Comparison of ENCODE assay signal across 8 cellular contexts in the genomic region with DNA sequence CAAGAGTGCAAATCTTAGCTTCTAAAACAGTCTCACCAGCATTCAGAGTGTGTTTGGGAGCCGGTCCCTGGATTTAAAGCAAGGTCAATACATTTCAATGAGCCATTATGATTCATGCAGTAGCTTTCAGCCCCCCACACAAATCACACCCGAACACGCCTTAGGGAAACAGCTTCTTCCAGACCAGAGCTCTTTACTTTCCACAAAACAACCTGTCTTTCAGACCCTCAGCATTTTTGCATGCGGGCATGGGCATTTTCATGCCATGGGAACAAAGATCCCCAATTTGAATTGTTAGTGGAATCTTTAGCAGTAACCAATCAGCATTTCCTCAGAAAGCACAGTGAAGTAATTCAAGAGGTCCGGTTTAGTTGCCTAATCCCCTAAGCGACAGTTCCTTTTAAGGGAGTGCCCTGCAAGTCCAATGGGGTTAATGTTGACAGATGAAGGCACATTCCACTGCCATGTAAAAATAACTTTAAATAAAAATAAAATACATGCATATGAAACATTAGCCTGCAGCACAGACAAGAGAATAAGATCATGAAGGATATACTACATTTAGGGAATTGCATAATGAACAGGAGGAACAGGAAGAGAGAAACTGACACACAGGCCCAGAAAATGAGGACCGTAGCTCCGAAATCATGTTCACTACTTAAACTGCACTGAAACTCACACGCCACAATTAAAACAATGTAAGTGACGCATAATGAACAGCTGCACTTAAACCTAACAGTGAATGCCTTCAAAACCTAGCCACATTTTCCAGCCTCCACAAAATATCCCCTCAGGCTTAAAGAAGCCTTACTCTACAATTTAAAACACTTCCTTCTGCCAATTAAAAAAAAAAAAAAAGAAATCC. TPM values are rescaled to one million over a fixed set of nuclear protein-coding genes. Genes with fewer than 3 reads are reported as not detected.
DNase-seq lines count a peak whose midpoint lies in the region; ATAC-seq, FAIRE-seq and TF ChIP-seq lines count a peak whose summit lies in the region.

No MANE protein-coding gene starts in this region.

- peak overlapping the region in 5 of 10 donors; percentile 4 to 14 (median 6) for H3K4me3 ChIP-seq in heart right ventricle
- H3K4me3 ChIP-seq in left lung: no peak overlapping the region
- no peak overlapping the region for H3K4me3 ChIP-seq in urinary bladder (ENCODE audit: low read depth, low read length)

- ATAC-seq in heart right ventricle (no peak), Right ventricle myocardium inferior (no peak), left lung (no peak)

- H3K27me3 ChIP-seq in heart right ventricle: no peaks in the 10 kb centered on the region
- H3K27me3 ChIP-seq in left lung: no peaks in the 10 kb centered on the region

- H3K36me3 ChIP-seq in heart right ventricle (no peaks in the 10 kb centered on the region), left lung (no peaks in the 10 kb centered on the region), urinary bladder (ENCODE audit: insufficient read depth) (no peaks in the 10 kb centered on the region)

- H3K4me1 ChIP-seq in heart right ventricle (peaks cover 23 to 86% (median 82%) of the 10 kb centered on the region in 9 donors), left lung (peaks cover 59 to 82% of the 10 kb centered on the region in 2 donors), urinary bladder (ENCODE audit: insufficient read depth) (peaks cover 9% of the 10 kb centered on the region)

- H3K27ac ChIP-seq in heart right ventricle (peak overlapping the region in 9 of 10 donors; percentile 44 to 90 (median 85)), left lung (peak overlapping the region; percentile 86 to 95), urinary bladder (ENCODE audit: low read depth) (peak overlapping the region; percentile 12)

- H3K9me3 ChIP-seq in heart right ventricle: peaks cover 0 to 8% (median 0%) of the 10 kb centered on the region in 11 donors
- H3K9me3 ChIP-seq in left lung: no peaks in the 10 kb centered on the region

- no peak for TF ChIP-seq CTCF in heart right ventricle (IDR thresholded peaks at IDR 0.05)
- TF ChIP-seq CTCF in left lung (IDR thresholded peaks at IDR 0.05): no peak

- DNase-seq in heart right ventricle (no peak), Right ventricle myocardium inferior (ENCODE audit: missing footprints) (no peak), astrocyte of the hippocampus (ENCODE audit: low read depth, low spot score) (peak; percentile 79), left lung (no peak), NCI-H1436 treated with DMSO at 0.1 percent for 48 hours (lab: John Stamatoyannopoulos, UW) (no peak), HTR-8/SVneo (ENCODE audit: insufficient read length, low spot score) (no peak)
- DNase-seq in activated naive CD4-positive, alpha-beta T cell treated with Interleukin-2 at 50 U/mL for 16 hours: no peak

- WGBS in heart right ventricle, 2 donors: 20 to 25% methylated on average over 10 of the region's 10 CpGs
- 32% methylated on average over 10 of the region's 10 CpGs for WGBS in urinary bladder

- intact Hi-C loops in heart right ventricle (cut with DNase I): no loop called here
- intact Hi-C loops in Right ventricle myocardium inferior (cut with DNase I): no loop called here
- intact Hi-C loops in left lung (cut with DNase I): no loop called here

- FAIRE-seq in HTR-8/SVneo (lab: Jason Lieb, UNC): no peak

RNA-seq across cellular contexts. Expression of gene VPS37B, which starts 4.0 kb away (rescaled TPM):
- total RNA-seq in heart right ventricle: 10 to 100 TPM; 17.6 to 33.2 (median 19.8) TPM
- polyA plus RNA-seq in heart right ventricle: 10 to 100 TPM; 16.4 to 26.7 TPM
- total RNA-seq in Right ventricle myocardium inferior: 25.4 TPM
- total RNA-seq in left lung: 10 to 100 TPM; 33.9 to 35.8 TPM
- total RNA-seq in urinary bladder: 18.9 TPM
- polyA plus RNA-seq in urinary bladder: 25.2 TPM

RNA-seq across cellular contexts. Expression of gene HIP1R, which starts 56.6 kb away (rescaled TPM):
- 10 to 100 TPM; 13.7 to 26.4 (median 17.5) TPM for total RNA-seq in heart right ventricle
- polyA plus RNA-seq in heart right ventricle: 10 to 100 TPM; 25.9 to 37.7 TPM
- 17.6 TPM for total RNA-seq in Right ventricle myocardium inferior
- total RNA-seq in left lung: 10 to 100 TPM; 32.0 to 33.1 TPM
- 17.2 TPM for total RNA-seq in urinary bladder
- 16.5 TPM for polyA plus RNA-seq in urinary bladder

Comparison
In these comparisons a context has a peak if more than half of its experiments do, and no peak if none do; other contexts are left out.
1. H3K27ac ChIP-seq: peak in every context shown above with its lines; median percentile 90 in left lung; 85 in heart right ventricle; 12 in urinary bladder.